1 cellular context compared by ENCODE assay signal in genomic region chr21:38351176-38351959, GRCh38.
A peak's percentile ranks its signal among the peaks of the same experiment; 100 is the strongest.
TF ChIP-seq lines count a peak whose summit lies in the region.

No MANE protein-coding gene starts in this region.

TF ChIP-seq in K562, 482 proteins besides CTCF, POLR2A, EP300 and RAD21 (continued from another document):
- TF ChIP-seq ZBTB12 (CRISPR knock-in tag; IDR thresholded peaks at IDR 0.05) (no peak), PCBP2 (IDR thresholded peaks at IDR 0.05; ENCODE audit: low read depth, low read length, poor library complexity, severe bottlenecking) (peak; percentile 30)
